11 cellular contexts compared by ENCODE assay signal in the genomic region with DNA sequence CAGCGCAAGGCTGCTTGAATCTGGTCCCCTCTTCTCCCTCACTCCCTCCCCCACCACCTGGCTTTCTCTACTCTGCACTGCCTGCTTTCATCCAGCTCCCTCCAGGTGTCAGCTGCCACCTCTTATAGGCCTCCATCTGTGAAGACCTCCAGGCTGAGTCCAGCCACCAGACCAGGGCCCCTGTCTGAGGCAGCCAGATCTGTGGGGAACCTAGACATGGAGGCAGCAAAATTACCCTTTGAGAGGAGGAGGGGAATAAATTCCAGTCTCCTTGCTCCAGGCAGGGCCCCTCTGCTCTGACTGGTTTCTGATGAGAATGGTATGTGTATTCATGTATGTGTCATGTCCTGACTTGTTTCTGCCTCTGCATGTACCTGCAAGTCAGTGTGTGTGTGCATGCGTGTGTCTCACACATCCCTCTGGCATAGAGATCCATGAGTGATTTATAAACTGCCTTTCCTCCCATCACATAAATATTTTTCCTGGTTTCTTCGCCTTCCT. TPM values are rescaled to one million over a fixed set of nuclear protein-coding genes. Genes with fewer than 3 reads are reported as not detected.
DNase-seq lines count a peak whose midpoint lies in the region; ATAC-seq and TF ChIP-seq lines count a peak whose summit lies in the region.
"Had no signal": no experiment of that assay in that cellular context is flagged by ENCODE, and none has a peak within 500 bp of the region (broad histone marks: within the 10 kb centered on the region; RNA-seq: fewer than 3 reads in every experiment).

No MANE protein-coding gene starts in this region.

- peak; percentile 28 for ATAC-seq in IMR-90 (ENCODE audit: low read depth)

- H3K4me1 Mint-ChIP-seq in nephron: peaks cover 44% of the 10 kb centered on the region

- 0 out of 2 replicates have a peak overlapping the region, but pooled peaks have one; percentile 35 for H3K14ac ChIP-seq in IMR-90 (replicated peaks; ENCODE audit: low read depth, low read length)

- peak overlapping the region; percentile 18; the same call in 1 of the 2 replicates for H3K18ac ChIP-seq in IMR-90 (ENCODE audit: low read depth, low read length)

- no peak for TF ChIP-seq RAD21 in IMR-90 (IDR thresholded peaks at IDR 0.05; ENCODE audit: low read length)

- intact Hi-C loops in IMR-90 (cut with micrococcal nuclease): no loop called here

- no peak overlapping the region for H3K9ac ChIP-seq in IMR-90 (ENCODE audit: low read depth, low read length)

- peaks cover 40 to 79% of the 10 kb centered on the region in 2 experiments for H3K79me1 ChIP-seq in IMR-90 (ENCODE audit: low read depth in 1 of 2, low read length in 2 of 2)

- no peak overlapping the region for H4K91ac ChIP-seq in IMR-90 (ENCODE audit: insufficient read depth, low read depth, low read length)

- H3K9me1 ChIP-seq in IMR-90 (ENCODE audit: insufficient read depth, low read length): peaks cover 26% of the 10 kb centered on the region

- no peak overlapping the region for H3K27ac ChIP-seq in IMR-90 (ENCODE audit: insufficient read depth, low read length)
- peak overlapping the region; percentile 72 for H3K27ac ChIP-seq in cingulate gyrus (ENCODE audit: low read depth, low read length)

- no peak overlapping the region for H2BK15ac ChIP-seq in IMR-90 (ENCODE audit: low read depth, low read length)

- H3K27ac Mint-ChIP-seq in nephron: peak overlapping the region; percentile 81 to 90 (median 88)

- CTCF ChIA-PET in IMR-90 (lab: Yijun Ruan, JAX): no interaction called here

- no TSS peak for BruUV-seq in IMR-90 (replicated peaks; lab: Mats Ljungman, UMichigan)

- peaks cover 47% of the 10 kb centered on the region for H4K20me1 ChIP-seq in IMR-90 (ENCODE audit: insufficient read depth, low read length)

- H2BK20ac ChIP-seq in IMR-90 (ENCODE audit: low read depth, low read length): no peak overlapping the region

- dilution Hi-C loops in IMR-90 (cut with HindIII; ENCODE audit: low sequenced_read_pairs, unreplicated experiment): no loop called here

- peak overlapping the region; percentile 16; the same call in 1 of the 2 replicates for H4K5ac ChIP-seq in IMR-90 (ENCODE audit: low read depth, low read length)

- H2AFZ ChIP-seq in IMR-90 (replicated peaks; ENCODE audit: low read length, poor library complexity): no peak overlapping the region

- no peak for TF ChIP-seq POLR2A in IMR-90 (IDR thresholded peaks at IDR 0.05; ENCODE audit: low read depth, low read length)

- in situ Hi-C loops in IMR-90 (cut with MboI; ENCODE audit: low sequenced_read_pairs) (no loop called here), ACHN (cut with HindIII; ENCODE audit: low pct_ligation_motif_present, low pct_unique_long_range_greater_than_20kb, low sequenced_read_pairs) (loop anchor here (10.0 kb wide), 1 partner anchor 129 kb away; no protein-coding TSS in a partner anchor)

- H3K36me3 Mint-ChIP-seq in nephron (ENCODE audit: low read depth): peaks cover 5% of the 10 kb centered on the region

- H3K4me2 ChIP-seq in IMR-90 (ENCODE audit: low read depth, low read length): no peak overlapping the region; the same call in 1 of the 2 replicates

- no peaks in the 10 kb centered on the region for H3K9me3 ChIP-seq in IMR-90 (ENCODE audit: control insufficient read depth, insufficient read depth, low read length)

- H2BK5ac ChIP-seq in IMR-90 (ENCODE audit: low read depth, low read length, poor library complexity, severe bottlenecking): no peak overlapping the region

- 81% methylated on average over 2 of the region's 3 CpGs; no CpG with 5 or more reads in 1 of the 2 experiments for WGBS in IMR-90 (ENCODE audit: extremely low coverage in 2 of 2, insufficient read length in 1 of 2), 2 experiments

- H3K4me3 ChIP-seq in IMR-90 (ENCODE audit: insufficient read depth, low read depth, low read length): no peak overlapping the region

- H3K27me3 Mint-ChIP-seq in nephron (ENCODE audit: low read depth): no peaks in the 10 kb centered on the region
- H3K27me3 Mint-ChIP-seq: effector memory CD8-positive, alpha-beta T cell had no signal

- TF ChIP-seq CTCF in IMR-90 (conservative IDR thresholded peaks at IDR 0.05; ENCODE audit: low read depth, low read length): no peak
- no peak for TF ChIP-seq CTCF in nephron (IDR thresholded peaks at IDR 0.05; ENCODE audit: unreplicated experiment in 3 of 3)

- H3K9me3 Mint-ChIP-seq in nephron: no peaks in the 10 kb centered on the region

- peak overlapping the region; percentile 19; the same call in 1 of the 2 replicates for H3K4ac ChIP-seq in IMR-90 (ENCODE audit: low read depth, low read length)

- no peaks in the 10 kb centered on the region for H3K27me3 ChIP-seq in IMR-90 (ENCODE audit: control insufficient read depth, insufficient read depth, low read length)

- H4K8ac ChIP-seq in IMR-90 (ENCODE audit: low read depth in 2 of 2, low read length in 2 of 2): peak overlapping the region in 1 of 2 experiments; percentile 74; a peak in 2 of 4 replicates

- H2AK5ac ChIP-seq in IMR-90 (ENCODE audit: low read depth, low read length): no peak overlapping the region; the same call in 1 of the 2 replicates

- no peak overlapping the region for H2BK120ac ChIP-seq in IMR-90 (ENCODE audit: low read depth, low read length)

- peak; percentile 40 for DNase-seq in EL
- peak; percentile 66 for DNase-seq in IMR-90
- DNase-seq in ACHN: no peak
- DNase-seq in NCI-H748 treated with DMSO at 0.1 percent for 48 hours (lab: John Stamatoyannopoulos, UW): no peak
- DNase-seq in Ammon's horn (ENCODE audit: low spot score): no peak
- no peak for DNase-seq in CD1c-positive myeloid dendritic cell (ENCODE audit: extremely low spot score)
- DNase-seq: effector memory CD8-positive, alpha-beta T cell; GF-D8; NCI-H774 had no signal

- peak overlapping the region; percentile 38 for H2AK9ac ChIP-seq in IMR-90 (replicated peaks; ENCODE audit: low read depth, low read length, poor library complexity)

- POLR2A ChIA-PET in IMR-90 (lab: Charles Lee; ENCODE audit: unreplicated experiment): no interaction called here

- H3K4me3 Mint-ChIP-seq in nephron: no peak overlapping the region

- peaks cover 28% of the 10 kb centered on the region for H3K4me1 ChIP-seq in IMR-90 (ENCODE audit: control insufficient read depth, insufficient read depth, low read length)

- H3K56ac ChIP-seq in IMR-90 (ENCODE audit: extremely low read depth, insufficient read depth, low read length): no peak overlapping the region

- no peak overlapping the region for H3K23ac ChIP-seq in IMR-90 (ENCODE audit: low read depth, low read length)

- H3K36me3 ChIP-seq in IMR-90 (ENCODE audit: control insufficient read depth, insufficient read depth, low read length): peaks cover 2% of the 10 kb centered on the region; the same call in 1 of the 2 replicates

TF ChIP-seq in IMR-90, 13 proteins besides CTCF, POLR2A, EP300 and RAD21:
- TF ChIP-seq USF2 (IDR thresholded peaks at IDR 0.05; ENCODE audit: low read depth, low read length): no peak
- TF ChIP-seq CEBPB (IDR thresholded peaks at IDR 0.05; ENCODE audit: low read depth, low read length): no peak
- TF ChIP-seq NFE2L2 (IDR thresholded peaks at IDR 0.05; ENCODE audit: low read depth, low read length): no peak
- no peak for TF ChIP-seq RFX5 (IDR thresholded peaks at IDR 0.05; ENCODE audit: low read depth, low read length)
- TF ChIP-seq BHLHE40 (IDR thresholded peaks at IDR 0.05; ENCODE audit: low read depth, low read length): no peak
- TF ChIP-seq SMC3 (IDR thresholded peaks at IDR 0.05; ENCODE audit: low read depth, low read length): no peak
- no peak for TF ChIP-seq MAZ (IDR thresholded peaks at IDR 0.05; ENCODE audit: borderline replicate concordance, low read depth, low read length)

RNA-seq across cellular contexts. Expression of gene MINK1, which starts 21.1 kb away (rescaled TPM):
- total RNA-seq in IMR-90 (2012; rRNA removed): 12.2 and 12.8 TPM in 2 replicates
- polyA plus RNA-seq in IMR-90 (2012; rRNA removed): 40.9 and 41.3 TPM in 2 replicates
- 32.0 and 34.9 TPM in 2 replicates for polyA plus RNA-seq in IMR-90 (2012; cell fraction: cytosol; rRNA removed)
- 214 and 296 TPM in 2 replicates for polyA plus RNA-seq in IMR-90 (2012; cell fraction: nucleus; rRNA removed; ENCODE audit: low replicate concordance)

RNA-seq across cellular contexts. Expression of gene C17orf107, which starts 45.1 kb away (rescaled TPM):
- 0.54 and 0.56 TPM in 2 replicates for total RNA-seq in IMR-90 (2012; rRNA removed)
- 0.82 and 1.3 TPM in 2 replicates for polyA plus RNA-seq in IMR-90 (2012; rRNA removed)
- polyA plus RNA-seq in IMR-90 (2012; cell fraction: cytosol; rRNA removed): 0.35 and 1.2 TPM in 2 replicates
- polyA plus RNA-seq in IMR-90 (2012; cell fraction: nucleus; rRNA removed; ENCODE audit: low replicate concordance): 0.92 and 1.2 TPM in 2 replicates

RNA-seq across cellular contexts. Expression of gene PLD2, which starts 47.3 kb away (rescaled TPM):
- 9.4 and 12.5 TPM in 2 replicates for total RNA-seq in IMR-90 (2012; rRNA removed)
- polyA plus RNA-seq in IMR-90 (2012; rRNA removed): 28.0 and 28.8 TPM in 2 replicates
- 12.4 and 16.5 TPM in 2 replicates for polyA plus RNA-seq in IMR-90 (2012; cell fraction: cytosol; rRNA removed)
- 159 and 191 TPM in 2 replicates for polyA plus RNA-seq in IMR-90 (2012; cell fraction: nucleus; rRNA removed; ENCODE audit: low replicate concordance)

RNA-seq across cellular contexts. Expression of gene CHRNE, which starts 48.7 kb away (rescaled TPM):
- total RNA-seq in IMR-90 (2012; rRNA removed): under 0.01 TPM in 2 replicates
- 0.21 and 0.24 TPM in 2 replicates for polyA plus RNA-seq in IMR-90 (2012; rRNA removed)
- 0.06 and 0.31 TPM in 2 replicates for polyA plus RNA-seq in IMR-90 (2012; cell fraction: cytosol; rRNA removed)
- polyA plus RNA-seq in IMR-90 (2012; cell fraction: nucleus; rRNA removed; ENCODE audit: low replicate concordance): 1.4 and 1.7 TPM in 2 replicates

Comparison
In these comparisons a context has a peak if more than half of its experiments do, and no peak if none do; other contexts are left out.
1. DNase-seq: peak in EL (single experiment) and IMR-90 (single experiment); none in ACHN (single experiment), NCI-H748 treated with DMSO at 0.1 percent for 48 hours (single experiment), Ammon's horn (single experiment) and CD1c-positive myeloid dendritic cell (single experiment).